ENCODE assay signal across 1 cellular context in genomic region chr2:143581989-143582719, GRCh38.
TF ChIP-seq lines count a peak whose summit lies in the region.

No MANE protein-coding gene starts in this region.

TF ChIP-seq in K562, 482 proteins besides CTCF, POLR2A, EP300 and RAD21 (continued from another document):
- TF ChIP-seq BMI1 (IDR thresholded peaks at IDR 0.05; ENCODE audit: low read length) (no peak), FUS (optimal IDR thresholded peaks at IDR 0.05; ENCODE audit: low read depth, low read length) (no peak), ZNF174 (CRISPR knock-in tag; IDR thresholded peaks at IDR 0.05) (no peak), PPARD (CRISPR knock-in tag; IDR thresholded peaks at IDR 0.05) (no peak), HOXB6 (CRISPR knock-in tag; IDR thresholded peaks at IDR 0.05; ENCODE audit: borderline replicate concordance) (no peak), CBFB (CRISPR knock-in tag; IDR thresholded peaks at IDR 0.05) (no peak), NR3C1 (CRISPR knock-in tag; IDR thresholded peaks at IDR 0.05) (no peak)
TF ChIP-seq in K562: peak in this region for 0.
